20 cellular contexts compared by ENCODE assay signal in genomic region chr16:35506018-35506897, GRCh38.
DNase-seq lines count a peak whose midpoint lies in the region; ATAC-seq and TF ChIP-seq lines count a peak whose summit lies in the region.
"Had no signal": no experiment of that assay in that cellular context is flagged by ENCODE, and none has a peak within 500 bp of the region (broad histone marks: within the 10 kb centered on the region; RNA-seq: fewer than 3 reads in every experiment).

No MANE protein-coding gene starts in this region.

- no peaks in the 10 kb centered on the region for H3K9me3 ChIP-seq in right cardiac atrium (ENCODE audit: control insufficient read depth, low read length)
- H3K9me3 ChIP-seq: MG63 had no signal

- intact Hi-C loops in right cardiac atrium (cut with DNase I): no loop called here
- intact Hi-C loops in left cardiac atrium (cut with DNase I): no loop called here

- 42% methylated on average over 51 of the region's 51 CpGs for WGBS in right cardiac atrium

- DNase-seq in right cardiac atrium (peak in 1 of 3 donors; percentile 45), left cardiac atrium (no peak), NCI-H2227 (lab: John Stamatoyannopoulos, UW; ENCODE audit: unreplicated experiment) (peak; percentile 99), SHP77 treated with DMSO at 0.1 percent for 48 hours (lab: John Stamatoyannopoulos, UW) (peak; percentile 99), GM10248 (ENCODE audit: extremely low spot score) (no peak), SIG-M5 (lab: John Stamatoyannopoulos, UW) (no peak), cerebellum (ENCODE audit: low spot score) (no peak)
- no peak for DNase-seq in activated CD4-positive, CD25-positive, alpha-beta regulatory T cell (lab: John Stamatoyannopoulos, UW)
- DNase-seq: activated CD4-positive, alpha-beta T cell treated with anti-CD3 and anti-CD28 coated beads, Interleukin-2, amount 10 ng/mL, durations not matched to agents 7 days and 5 days; activated CD8-positive, alpha-beta memory T cell treated with anti-CD3 and anti-CD28 coated beads, Interleukin-2, amount 50 U/mL, for 4 hours; brain microvascular endothelial cell; GF-D8; left colon; MG63; NCI-H2107; sigmoid colon; T-cell had no signal

- H3K27ac ChIP-seq in right cardiac atrium (ENCODE audit: low read length): no peak overlapping the region
- H3K27ac ChIP-seq: brain microvascular endothelial cell, RWPE1, sigmoid colon, suprapubic skin had no signal

- H3K4me1 ChIP-seq in right cardiac atrium (ENCODE audit: control insufficient read depth, insufficient read depth, low read length): no peaks in the 10 kb centered on the region
- H3K4me1 ChIP-seq: sigmoid colon, suprapubic skin had no signal

- H3K4me3 ChIP-seq in right cardiac atrium (ENCODE audit: low read length): no peak overlapping the region
- H3K4me3 ChIP-seq: MG63, sigmoid colon, suprapubic skin had no signal

- ATAC-seq in right cardiac atrium (peak; percentile 11 to 60), left cardiac atrium (no peak)
- ATAC-seq: left colon; natural killer cell treated with Interleukin-12 subunit alpha and Interleukin-12 subunit beta and Interleukin-15 and Interleukin-18, amount 100 ng/mL, for 72 hours; T-cell had no signal

- CTCF ChIA-PET in GM10248 (lab: Yijun Ruan, JAX): no interaction called here

- H3K27me3 ChIP-seq in right cardiac atrium (ENCODE audit: control insufficient read depth, insufficient read depth): no peaks in the 10 kb centered on the region
- H3K27me3 ChIP-seq: brain microvascular endothelial cell, MG63, suprapubic skin had no signal

- POLR2A ChIA-PET in GM10248 (lab: Yijun Ruan, JAX): no interaction called here

- TF ChIP-seq CTCF in GM10248 (IDR thresholded peaks at IDR 0.05; ENCODE audit: control extremely low read depth, extremely low read depth, low read depth, missing control alignments): no peak

Comparison
In these comparisons a context has a peak if more than half of its experiments do, and no peak if none do; other contexts are left out.
1. ATAC-seq: peak in right cardiac atrium (2 of 2); none in left cardiac atrium (0 of 2).
2. DNase-seq: peak in NCI-H2227 (single experiment) and SHP77 treated with DMSO at 0.1 percent for 48 hours (single experiment); none in left cardiac atrium (single experiment), GM10248 (single experiment), activated CD4-positive, CD25-positive, alpha-beta regulatory T cell (0 of 4), SIG-M5 (single experiment) and cerebellum (single experiment).